Comparison of ENCODE assay signal across 8 cellular contexts in the genomic region with DNA sequence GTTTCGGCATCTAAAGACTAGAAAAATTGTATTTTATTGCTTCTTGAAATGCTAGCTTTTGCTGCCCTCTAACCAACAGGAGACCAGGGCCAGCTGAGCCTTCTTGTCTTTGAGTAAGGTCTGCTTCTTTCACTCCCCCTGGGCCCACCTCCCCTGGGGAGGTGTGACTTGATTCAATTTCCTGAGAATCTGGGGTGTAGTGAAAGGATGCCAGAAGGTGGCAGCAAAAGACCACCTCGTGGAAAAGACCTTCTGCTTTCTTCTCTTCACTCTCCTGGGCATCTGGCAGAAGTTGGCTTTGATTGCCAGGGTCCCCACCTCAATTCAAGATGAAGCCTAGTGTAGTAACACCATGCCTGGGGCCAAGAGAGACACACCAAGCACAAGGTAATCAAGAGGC.
DNase-seq lines count a peak whose midpoint lies in the region; ATAC-seq and TF ChIP-seq lines count a peak whose summit lies in the region.

No MANE protein-coding gene starts in this region.

- intact Hi-C loops in OCI-LY7 (cut with micrococcal nuclease; ENCODE audit: unreplicated experiment): loop anchor here (1.0 to 5.0 kb wide), 5 partner anchors 191 to 1777 kb away; no protein-coding TSS in a partner anchor
- intact Hi-C loops in left ventricle myocardium superior (cut with micrococcal nuclease): loop anchor here (2.0 to 10.0 kb wide), 2 partner anchors 191 to 1765 kb away; no protein-coding TSS in a partner anchor
- intact Hi-C loops in sigmoid colon (cut with DNase I): loop anchor here (1.0 to 5.0 kb wide), 3 partner anchors 95 to 1762 kb away; no protein-coding TSS in a partner anchor

- no peak for TF ChIP-seq POLR2A in sigmoid colon (IDR thresholded peaks at IDR 0.05)

- no peak overlapping the region for H2AFZ ChIP-seq in OCI-LY7 (ENCODE audit: low read length)

- no peaks in the 10 kb centered on the region for H4K20me1 ChIP-seq in OCI-LY7 (ENCODE audit: insufficient read depth, low read length)

- no peak for ATAC-seq in activated naive CD8-positive, alpha-beta T cell treated with anti-CD3 and anti-CD28 coated beads, Interleukin-2, amount 10 ng/mL, durations not matched to agents 7 days and 5 days (ENCODE audit: low read depth)
- ATAC-seq in left ventricle myocardium superior (peak; percentile 64), HG02840 (IDR thresholded peaks at IDR 0.05; ENCODE audit: low FRiP score, unreplicated experiment) (no peak)

- CTCF ChIA-PET in OCI-LY7 (lab: Charles Lee; ENCODE audit: unreplicated experiment): no interaction called here

- no TSS peak for BruUV-seq in OCI-LY7 (replicated peaks; lab: Mats Ljungman, UMichigan)

- no peak for DNase-seq in AG09319 (ENCODE audit: extremely low read depth, low read depth)
- DNase-seq in H4 (ENCODE audit: low spot score): peak; percentile 37
- DNase-seq in OCI-LY7 (ENCODE audit: low spot score): peak; percentile 61
- DNase-seq in activated naive CD8-positive, alpha-beta T cell treated with anti-CD3 and anti-CD28 coated beads, Interleukin-2, amount 10 ng/mL, durations not matched to agents 7 days and 5 days: peak; percentile 20
- DNase-seq in left ventricle myocardium superior: peak; percentile 25
- peak; percentile 66 for DNase-seq in sigmoid colon
- no peak for DNase-seq in effector CD4-positive, alpha-beta T cell

- H3K27ac Mint-ChIP-seq in activated naive CD8-positive, alpha-beta T cell treated with anti-CD3 and anti-CD28 coated beads, Interleukin-2, amount 10 ng/mL, durations not matched to agents 7 days and 5 days: no peak overlapping the region

- WGBS in sigmoid colon, 2 donors: 34 to 50% methylated on average over 2 of the region's 2 CpGs

- no peaks in the 10 kb centered on the region for H3K4me1 ChIP-seq in OCI-LY7 (ENCODE audit: insufficient read depth, low read length, poor library complexity, severe bottlenecking)
- H3K4me1 ChIP-seq in sigmoid colon: no peaks in the 10 kb centered on the region

- no peaks in the 10 kb centered on the region for H3K9me3 Mint-ChIP-seq in activated naive CD8-positive, alpha-beta T cell treated with anti-CD3 and anti-CD28 coated beads, Interleukin-2, amount 10 ng/mL, durations not matched to agents 7 days and 5 days

- no peaks in the 10 kb centered on the region; the same call in 1 of the 2 replicates for H3K36me3 ChIP-seq in OCI-LY7 (ENCODE audit: insufficient read depth, low read length)
- H3K36me3 ChIP-seq in sigmoid colon: no peaks in the 10 kb centered on the region

- H3K4me3 ChIP-seq in OCI-LY7 (ENCODE audit: low read depth, low read length, poor library complexity, severe bottlenecking) (no peak overlapping the region), sigmoid colon (no peak overlapping the region)

- H3K4me1 Mint-ChIP-seq in activated naive CD8-positive, alpha-beta T cell treated with anti-CD3 and anti-CD28 coated beads, Interleukin-2, amount 10 ng/mL, durations not matched to agents 7 days and 5 days: peaks cover 1% of the 10 kb centered on the region

- H3K9me3 ChIP-seq in OCI-LY7 (ENCODE audit: low read length) (no peaks in the 10 kb centered on the region), sigmoid colon (no peaks in the 10 kb centered on the region)

- H3K79me2 ChIP-seq in OCI-LY7 (ENCODE audit: insufficient read depth, low read depth, low read length): no peaks in the 10 kb centered on the region

- no peaks in the 10 kb centered on the region for H3K9me2 ChIP-seq in OCI-LY7 (ENCODE audit: insufficient read depth, low read length)

- H3K4me3 Mint-ChIP-seq in activated naive CD8-positive, alpha-beta T cell treated with anti-CD3 and anti-CD28 coated beads, Interleukin-2, amount 10 ng/mL, durations not matched to agents 7 days and 5 days: no peak overlapping the region

- no peaks in the 10 kb centered on the region for H3K36me3 Mint-ChIP-seq in activated naive CD8-positive, alpha-beta T cell treated with anti-CD3 and anti-CD28 coated beads, Interleukin-2, amount 10 ng/mL, durations not matched to agents 7 days and 5 days

- no peaks in the 10 kb centered on the region for H3K27me3 Mint-ChIP-seq in activated naive CD8-positive, alpha-beta T cell treated with anti-CD3 and anti-CD28 coated beads, Interleukin-2, amount 10 ng/mL, durations not matched to agents 7 days and 5 days

- H3K4me2 ChIP-seq in OCI-LY7 (ENCODE audit: low read length): no peak overlapping the region

- TF ChIP-seq EP300 in sigmoid colon (IDR thresholded peaks at IDR 0.05): no peak

- POLR2A ChIA-PET in OCI-LY7 (lab: Charles Lee): interaction anchor here (0.7 kb wide), 1 partner anchor 1001 kb away, joined by 5 read pairs; no protein-coding TSS in a partner anchor
- POLR2A ChIA-PET in activated naive CD8-positive, alpha-beta T cell treated with anti-CD3 and anti-CD28 coated beads, Interleukin-2, amount 10 ng/mL, durations not matched to agents 7 days and 5 days (lab: Charles Lee): no interaction called here

- no peaks in the 10 kb centered on the region for H3K27me3 ChIP-seq in sigmoid colon

- peak; percentile 39 for TF ChIP-seq CTCF in AG09319 (IDR thresholded peaks at IDR 0.05; ENCODE audit: low read depth, low read length)
- peak; percentile 72 for TF ChIP-seq CTCF in OCI-LY7 (conservative IDR thresholded peaks at IDR 0.05; ENCODE audit: low read length)
- peak; percentile 22 to 58 (median 38) for TF ChIP-seq CTCF in sigmoid colon (IDR thresholded peaks at IDR 0.05)

- H3K27ac ChIP-seq in OCI-LY7 (ENCODE audit: low read depth, low read length, poor library complexity, severe bottlenecking) (no peak overlapping the region), sigmoid colon (no peak overlapping the region)

Comparison
In these comparisons a context has a peak if more than half of its experiments do, and no peak if none do; other contexts are left out.
1. DNase-seq: peak in H4 (single experiment), OCI-LY7 (single experiment), activated naive CD8-positive, alpha-beta T cell treated with anti-CD3 and anti-CD28 coated beads, Interleukin-2, amount 10 ng/mL, durations not matched to agents 7 days and 5 days (single experiment), left ventricle myocardium superior (single experiment) and sigmoid colon (single experiment); none in AG09319 (single experiment) and effector CD4-positive, alpha-beta T cell (single experiment).
2. Peak in every context shown above with its lines, with median percentiles within 50 percentile points of each other: CTCF ChIP-seq.